Comparison of ENCODE assay signal across 1 cellular context in genomic region chr18:13446024-13446423, GRCh38.
TF ChIP-seq lines count a peak whose summit lies in the region.

No MANE protein-coding gene starts in this region.

TF ChIP-seq in HepG2, 621 proteins besides CTCF, POLR2A, EP300 and RAD21 (continued from another document and continues in another):
- TF ChIP-seq, protein P1, sequence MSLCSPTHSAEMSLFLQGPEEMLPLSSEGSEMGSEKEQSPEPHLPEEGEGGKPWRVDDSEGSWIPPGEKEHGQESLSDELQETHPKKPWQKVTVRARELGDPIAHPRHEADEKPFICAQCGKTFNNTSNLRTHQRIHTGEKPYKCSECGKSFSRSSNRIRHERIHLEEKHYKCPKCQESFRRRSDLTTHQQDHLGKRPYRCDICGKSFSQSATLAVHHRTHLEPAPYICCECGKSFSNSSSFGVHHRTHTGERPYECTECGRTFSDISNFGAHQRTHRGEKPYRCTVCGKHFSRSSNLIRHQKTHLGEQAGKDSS (CRISPR knock-in tag; IDR thresholded peaks at IDR 0.05; ENCODE audit: borderline replicate concordance, low read depth) = no peak
- TF ChIP-seq ZBTB3 (CRISPR knock-in tag; IDR thresholded peaks at IDR 0.05; ENCODE audit: borderline replicate concordance, low read depth) = no peak
- TF ChIP-seq, protein P2, sequence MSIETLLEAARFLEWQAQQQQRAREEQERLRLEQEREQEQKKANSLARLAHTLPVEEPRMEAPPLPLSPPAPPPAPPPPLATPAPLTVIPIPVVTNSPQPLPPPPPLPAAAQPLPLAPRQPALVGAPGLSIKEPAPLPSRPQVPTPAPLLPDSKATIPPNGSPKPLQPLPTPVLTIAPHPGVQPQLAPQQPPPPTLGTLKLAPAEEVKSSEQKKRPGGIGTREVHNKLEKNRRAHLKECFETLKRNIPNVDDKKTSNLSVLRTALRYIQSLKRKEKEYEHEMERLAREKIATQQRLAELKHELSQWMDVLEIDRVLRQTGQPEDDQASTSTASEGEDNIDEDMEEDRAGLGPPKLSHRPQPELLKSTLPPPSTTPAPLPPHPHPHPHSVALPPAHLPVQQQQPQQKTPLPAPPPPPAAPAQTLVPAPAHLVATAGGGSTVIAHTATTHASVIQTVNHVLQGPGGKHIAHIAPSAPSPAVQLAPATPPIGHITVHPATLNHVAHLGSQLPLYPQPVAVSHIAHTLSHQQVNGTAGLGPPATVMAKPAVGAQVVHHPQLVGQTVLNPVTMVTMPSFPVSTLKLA (IDR thresholded peaks at IDR 0.05) = no peak
- no peak for TF ChIP-seq CHD4 (IDR thresholded peaks at IDR 0.05; ENCODE audit: borderline replicate concordance, low read length)
- no peak for TF ChIP-seq ZNF773 (CRISPR knock-in tag; IDR thresholded peaks at IDR 0.05; ENCODE audit: borderline replicate concordance)
- TF ChIP-seq ZFP36 (IDR thresholded peaks at IDR 0.05; ENCODE audit: borderline replicate concordance, low read depth, low read length, partially characterized antibody) = no peak
- TF ChIP-seq ZNF605 (CRISPR knock-in tag; IDR thresholded peaks at IDR 0.05) = no peak
- TF ChIP-seq ZNF496 (CRISPR knock-in tag; IDR thresholded peaks at IDR 0.05; ENCODE audit: insufficient replicate concordance) = no peak
- TF ChIP-seq BCL6 (CRISPR knock-in tag; IDR thresholded peaks at IDR 0.05) = peak; percentile 60
- no peak for TF ChIP-seq FOXO1 (CRISPR knock-in tag; IDR thresholded peaks at IDR 0.05)
- no peak for TF ChIP-seq MIER3 (CRISPR knock-in tag; IDR thresholded peaks at IDR 0.05; ENCODE audit: borderline replicate concordance)
- TF ChIP-seq PATZ1 (CRISPR knock-in tag; IDR thresholded peaks at IDR 0.05) = peak; percentile 75
- TF ChIP-seq ZNF180 (CRISPR knock-in tag; IDR thresholded peaks at IDR 0.05; ENCODE audit: borderline replicate concordance, low read depth) = no peak
- TF ChIP-seq MED8 (CRISPR knock-in tag; IDR thresholded peaks at IDR 0.05; ENCODE audit: insufficient replicate concordance) = no peak
- TF ChIP-seq, protein P3, sequence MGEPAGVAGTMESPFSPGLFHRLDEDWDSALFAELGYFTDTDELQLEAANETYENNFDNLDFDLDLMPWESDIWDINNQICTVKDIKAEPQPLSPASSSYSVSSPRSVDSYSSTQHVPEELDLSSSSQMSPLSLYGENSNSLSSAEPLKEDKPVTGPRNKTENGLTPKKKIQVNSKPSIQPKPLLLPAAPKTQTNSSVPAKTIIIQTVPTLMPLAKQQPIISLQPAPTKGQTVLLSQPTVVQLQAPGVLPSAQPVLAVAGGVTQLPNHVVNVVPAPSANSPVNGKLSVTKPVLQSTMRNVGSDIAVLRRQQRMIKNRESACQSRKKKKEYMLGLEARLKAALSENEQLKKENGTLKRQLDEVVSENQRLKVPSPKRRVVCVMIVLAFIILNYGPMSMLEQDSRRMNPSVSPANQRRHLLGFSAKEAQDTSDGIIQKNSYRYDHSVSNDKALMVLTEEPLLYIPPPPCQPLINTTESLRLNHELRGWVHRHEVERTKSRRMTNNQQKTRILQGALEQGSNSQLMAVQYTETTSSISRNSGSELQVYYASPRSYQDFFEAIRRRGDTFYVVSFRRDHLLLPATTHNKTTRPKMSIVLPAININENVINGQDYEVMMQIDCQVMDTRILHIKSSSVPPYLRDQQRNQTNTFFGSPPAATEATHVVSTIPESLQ (CRISPR knock-in tag; conservative IDR thresholded peaks at IDR 0.05) = no peak
- TF ChIP-seq ZNF597 (CRISPR knock-in tag; IDR thresholded peaks at IDR 0.05) = no peak
- no peak for TF ChIP-seq HDAC6 (IDR thresholded peaks at IDR 0.05; ENCODE audit: low read depth, low read length)
- no peak for TF ChIP-seq SIN3B (IDR thresholded peaks at IDR 0.05; ENCODE audit: low read length)
- TF ChIP-seq DNMT3B (CRISPR knock-in tag; conservative IDR thresholded peaks at IDR 0.05) = no peak
- no peak for TF ChIP-seq FOXP1 (IDR thresholded peaks at IDR 0.05)
- TF ChIP-seq FOXP1 (CRISPR knock-in tag; IDR thresholded peaks at IDR 0.05) = peak; percentile 28; the same call in 1 of the 2 replicates
- no peak for TF ChIP-seq GTF2F1 (IDR thresholded peaks at IDR 0.05; ENCODE audit: low read length)
- peak; percentile 36; the same call in 1 of the 2 replicates for TF ChIP-seq HMG20A (CRISPR knock-in tag; IDR thresholded peaks at IDR 0.05; ENCODE audit: borderline replicate concordance)
- no peak for TF ChIP-seq POLR2G (IDR thresholded peaks at IDR 0.05; ENCODE audit: low read depth, low read length)
- TF ChIP-seq ZHX1 (CRISPR knock-in tag; IDR thresholded peaks at IDR 0.05; ENCODE audit: low read depth) = no peak
- no peak for TF ChIP-seq ATF7 (IDR thresholded peaks at IDR 0.05)
- no peak for TF ChIP-seq ATF7 (CRISPR knock-in tag; IDR thresholded peaks at IDR 0.05)
- no peak for TF ChIP-seq RXRA (CRISPR knock-in tag; IDR thresholded peaks at IDR 0.05)
- TF ChIP-seq, protein P4, sequence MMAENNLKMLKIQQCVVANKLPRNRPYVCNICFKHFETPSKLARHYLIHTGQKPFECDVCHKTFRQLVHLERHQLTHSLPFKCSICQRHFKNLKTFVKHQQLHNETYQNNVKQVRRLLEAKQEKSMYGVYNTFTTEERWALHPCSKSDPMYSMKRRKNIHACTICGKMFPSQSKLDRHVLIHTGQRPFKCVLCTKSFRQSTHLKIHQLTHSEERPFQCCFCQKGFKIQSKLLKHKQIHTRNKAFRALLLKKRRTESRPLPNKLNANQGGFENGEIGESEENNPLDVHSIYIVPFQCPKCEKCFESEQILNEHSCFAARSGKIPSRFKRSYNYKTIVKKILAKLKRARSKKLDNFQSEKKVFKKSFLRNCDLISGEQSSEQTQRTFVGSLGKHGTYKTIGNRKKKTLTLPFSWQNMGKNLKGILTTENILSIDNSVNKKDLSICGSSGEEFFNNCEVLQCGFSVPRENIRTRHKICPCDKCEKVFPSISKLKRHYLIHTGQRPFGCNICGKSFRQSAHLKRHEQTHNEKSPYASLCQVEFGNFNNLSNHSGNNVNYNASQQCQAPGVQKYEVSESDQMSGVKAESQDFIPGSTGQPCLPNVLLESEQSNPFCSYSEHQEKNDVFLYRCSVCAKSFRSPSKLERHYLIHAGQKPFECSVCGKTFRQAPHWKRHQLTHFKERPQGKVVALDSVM (CRISPR knock-in tag; IDR thresholded peaks at IDR 0.05) = no peak
- TF ChIP-seq NFE2L1 (CRISPR knock-in tag; IDR thresholded peaks at IDR 0.05; ENCODE audit: borderline replicate concordance) = no peak
- TF ChIP-seq ZNF589 (CRISPR knock-in tag; conservative IDR thresholded peaks at IDR 0.05) = no peak
- 0 out of 2 replicates have a peak, but pooled peaks have one; percentile 25 for TF ChIP-seq NR2F6 (IDR thresholded peaks at IDR 0.05)
- TF ChIP-seq NR2F6 (CRISPR knock-in tag; IDR thresholded peaks at IDR 0.05) = 0 out of 2 replicates have a peak, but pooled peaks have one; percentile 25
- no peak for TF ChIP-seq ZNF101 (CRISPR knock-in tag; IDR thresholded peaks at IDR 0.05; ENCODE audit: borderline replicate concordance, low read depth)
- TF ChIP-seq ZEB1 (IDR thresholded peaks at IDR 0.05; ENCODE audit: insufficient replicate concordance, low read depth) = no peak
- no peak for TF ChIP-seq ZNF253 (CRISPR knock-in tag; IDR thresholded peaks at IDR 0.05; ENCODE audit: borderline replicate concordance)
- TF ChIP-seq, protein P5, sequence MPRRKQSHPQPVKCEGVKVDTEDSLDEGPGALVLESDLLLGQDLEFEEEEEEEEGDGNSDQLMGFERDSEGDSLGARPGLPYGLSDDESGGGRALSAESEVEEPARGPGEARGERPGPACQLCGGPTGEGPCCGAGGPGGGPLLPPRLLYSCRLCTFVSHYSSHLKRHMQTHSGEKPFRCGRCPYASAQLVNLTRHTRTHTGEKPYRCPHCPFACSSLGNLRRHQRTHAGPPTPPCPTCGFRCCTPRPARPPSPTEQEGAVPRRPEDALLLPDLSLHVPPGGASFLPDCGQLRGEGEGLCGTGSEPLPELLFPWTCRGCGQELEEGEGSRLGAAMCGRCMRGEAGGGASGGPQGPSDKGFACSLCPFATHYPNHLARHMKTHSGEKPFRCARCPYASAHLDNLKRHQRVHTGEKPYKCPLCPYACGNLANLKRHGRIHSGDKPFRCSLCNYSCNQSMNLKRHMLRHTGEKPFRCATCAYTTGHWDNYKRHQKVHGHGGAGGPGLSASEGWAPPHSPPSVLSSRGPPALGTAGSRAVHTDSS (CRISPR knock-in tag; conservative IDR thresholded peaks at IDR 0.05) = no peak
- TF ChIP-seq ZNF317 (CRISPR knock-in tag; IDR thresholded peaks at IDR 0.05) = no peak
- no peak for TF ChIP-seq FUBP1 (CRISPR knock-in tag; IDR thresholded peaks at IDR 0.05; ENCODE audit: borderline replicate concordance)
- no peak for TF ChIP-seq HNRNPH1 (optimal IDR thresholded peaks at IDR 0.05; ENCODE audit: low read depth, low read length)
- TF ChIP-seq, protein P6, sequence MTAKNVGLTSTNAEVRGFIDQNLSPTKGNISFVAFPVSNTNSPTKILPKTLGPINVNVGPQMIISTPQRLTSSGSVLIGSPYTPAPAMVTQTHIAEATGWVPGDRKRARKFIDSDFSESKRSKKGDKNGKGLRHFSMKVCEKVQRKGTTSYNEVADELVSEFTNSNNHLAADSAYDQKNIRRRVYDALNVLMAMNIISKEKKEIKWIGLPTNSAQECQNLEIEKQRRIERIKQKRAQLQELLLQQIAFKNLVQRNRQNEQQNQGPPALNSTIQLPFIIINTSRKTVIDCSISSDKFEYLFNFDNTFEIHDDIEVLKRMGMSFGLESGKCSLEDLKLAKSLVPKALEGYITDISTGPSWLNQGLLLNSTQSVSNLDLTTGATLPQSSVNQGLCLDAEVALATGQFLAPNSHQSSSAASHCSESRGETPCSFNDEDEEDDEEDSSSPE (CRISPR knock-in tag; IDR thresholded peaks at IDR 0.05) = no peak
- TF ChIP-seq ZIK1 (CRISPR knock-in tag; IDR thresholded peaks at IDR 0.05; ENCODE audit: borderline replicate concordance, low read depth) = no peak
- peak; percentile 17; the same call in 1 of the 2 replicates for TF ChIP-seq SOX5 (CRISPR knock-in tag; IDR thresholded peaks at IDR 0.05; ENCODE audit: borderline replicate concordance)
- TF ChIP-seq MYNN (CRISPR knock-in tag; IDR thresholded peaks at IDR 0.05; ENCODE audit: low read depth) = no peak
- no peak for TF ChIP-seq GFI1 (CRISPR knock-in tag; IDR thresholded peaks at IDR 0.05; ENCODE audit: borderline replicate concordance)
- TF ChIP-seq SOX13 (IDR thresholded peaks at IDR 0.05) = no peak
- TF ChIP-seq SOX13 (CRISPR knock-in tag; conservative IDR thresholded peaks at IDR 0.05 in 1 of 2, IDR thresholded peaks at IDR 0.05 in 1 of 2) = peak in 1 of 2 experiments; percentile 36; a peak in 1 of 4 replicates
- no peak for TF ChIP-seq RBM39 (IDR thresholded peaks at IDR 0.05; ENCODE audit: low read depth, low read length, poor library complexity, severe bottlenecking)
- no peak for TF ChIP-seq ZBTB20 (CRISPR knock-in tag; IDR thresholded peaks at IDR 0.05; ENCODE audit: borderline replicate concordance, low read depth)
- no peak for TF ChIP-seq SMYD3 (CRISPR knock-in tag; IDR thresholded peaks at IDR 0.05)
- no peak for TF ChIP-seq ZNF451 (CRISPR knock-in tag; IDR thresholded peaks at IDR 0.05)
- TF ChIP-seq ZNF510 (CRISPR knock-in tag; IDR thresholded peaks at IDR 0.05; ENCODE audit: low read depth) = no peak
- TF ChIP-seq ZNF550 (CRISPR knock-in tag; IDR thresholded peaks at IDR 0.05; ENCODE audit: borderline replicate concordance) = no peak
- TF ChIP-seq KLF6 (CRISPR knock-in tag; IDR thresholded peaks at IDR 0.05) = no peak
